Comparison of ENCODE assay signal across 26 cellular contexts in the genomic region with DNA sequence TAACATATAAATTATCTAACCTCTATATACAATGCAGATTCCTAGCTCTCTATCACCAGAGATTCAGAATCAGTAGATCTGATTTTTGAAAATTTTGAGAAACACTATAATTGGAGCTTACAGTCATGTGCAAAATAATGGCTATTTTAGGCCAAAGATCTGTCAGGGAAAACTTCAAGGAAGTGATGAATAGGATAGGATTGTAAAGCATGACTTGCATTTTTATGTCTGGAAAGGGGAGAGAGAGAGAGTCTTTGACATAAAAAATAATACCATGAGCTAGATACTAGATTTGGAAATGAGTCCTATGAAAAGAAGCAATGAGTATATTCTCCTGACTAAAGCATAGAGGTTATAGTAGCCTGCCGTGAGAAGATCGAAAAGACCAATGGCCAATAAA.
DNase-seq lines count a peak whose midpoint lies in the region; ATAC-seq and TF ChIP-seq lines count a peak whose summit lies in the region.
"Had no signal": no experiment of that assay in that cellular context is flagged by ENCODE, and none has a peak within 500 bp of the region (broad histone marks: within the 10 kb centered on the region; RNA-seq: fewer than 3 reads in every experiment).

No MANE protein-coding gene starts in this region.

- H3K4me1 ChIP-seq in upper lobe of left lung, result no peaks in the 10 kb centered on the region
- H3K4me1 ChIP-seq: Peyer's patch, right atrium auricular region had no signal

- TF ChIP-seq CTCF in fibroblast of mammary gland (conservative IDR thresholded peaks at IDR 0.05; ENCODE audit: control insufficient read depth, insufficient read depth, low read depth, low read length), result no peak
- TF ChIP-seq CTCF in upper lobe of left lung (IDR thresholded peaks at IDR 0.05), result no peak

- TF ChIP-seq EP300 in upper lobe of left lung (IDR thresholded peaks at IDR 0.05), result no peak

- no peaks in the 10 kb centered on the region for H3K27me3 ChIP-seq in upper lobe of left lung
- H3K27me3 ChIP-seq: Peyer's patch, right atrium auricular region had no signal

- WGBS in upper lobe of left lung, 2 donors, result 85 to 97% methylated on average over 2 of the region's 2 CpGs

- no peaks in the 10 kb centered on the region for H3K36me3 ChIP-seq in upper lobe of left lung
- H3K36me3 ChIP-seq: Peyer's patch, right atrium auricular region, WERI-Rb-1 had no signal

- DNase-seq in EL, result peak; percentile 1
- peak; percentile 41 for DNase-seq in RKO (ENCODE audit: low spot score)
- peak; percentile 31 for DNase-seq in fibroblast of mammary gland (ENCODE audit: low read depth)
- DNase-seq in skeletal muscle cell (ENCODE audit: low read depth), result peak; percentile 27
- no peak for DNase-seq in DMS 273 treated with DMSO at 0.1 percent for 48 hours (lab: John Stamatoyannopoulos, UW)
- DNase-seq in upper lobe of left lung, result no peak
- DNase-seq: activated CD4-positive, alpha-beta T cell treated with anti-CD3 and anti-CD28 coated beads, Interleukin-2, amount 50 U/mL, for 1 hour; activated naive CD4-positive, alpha-beta T cell treated with anti-CD3 and anti-CD28 coated beads, Interleukin-2, amount 50 U/mL, for 16 hours; aorta; CD4-positive, alpha-beta T cell; DND-41; effector memory CD4-positive, alpha-beta T cell; glutamatergic neuron; mesendoderm; naive thymus-derived CD4-positive, alpha-beta T cell; NCI-H1417; NCI-H2081 treated with DMSO at 0.1 percent for 48 hours; NCI-H510A; NK-92 treated with Interleukin-12 subunit alpha and Interleukin-12 subunit beta, amount 100 ng/mL, for 24 hours; Peyer's patch; substantia nigra; WERI-Rb-1 had no signal

- no peak overlapping the region for H3K27ac ChIP-seq in upper lobe of left lung
- H3K27ac ChIP-seq: Peyer's patch, right atrium auricular region, SK-N-MC, WERI-Rb-1 had no signal

- TF ChIP-seq POLR2A in upper lobe of left lung (IDR thresholded peaks at IDR 0.05), result no peak

- H3K9me3 ChIP-seq in upper lobe of left lung, result no peaks in the 10 kb centered on the region
- H3K9me3 ChIP-seq: Peyer's patch, right atrium auricular region had no signal

- ATAC-seq in GM18907 (IDR thresholded peaks at IDR 0.05; ENCODE audit: unreplicated experiment), result no peak
- no peak for ATAC-seq in upper lobe of left lung (ENCODE audit: low FRiP score in 2 of 2)
- ATAC-seq: esophagus mucosa; naive thymus-derived CD4-positive, alpha-beta T cell had no signal

- H3K4me3 ChIP-seq in fibroblast of mammary gland (ENCODE audit: control insufficient read depth, low read depth, low read length), result no peak overlapping the region
- no peak overlapping the region for H3K4me3 ChIP-seq in skeletal muscle cell (ENCODE audit: low read depth, low read length)
- no peak overlapping the region for H3K4me3 ChIP-seq in upper lobe of left lung
- H3K4me3 ChIP-seq: Peyer's patch, right atrium auricular region, SK-N-MC had no signal

Comparison
In these comparisons a context has a peak if more than half of its experiments do, and no peak if none do; other contexts are left out.
1. DNase-seq: peak in EL (single experiment), RKO (single experiment), fibroblast of mammary gland (single experiment) and skeletal muscle cell (single experiment); none in DMS 273 treated with DMSO at 0.1 percent for 48 hours (single experiment) and upper lobe of left lung (0 of 2).